In genomic region chr16:87880117-87880696, GRCh38 we compare ENCODE assay signal across 19 cellular contexts. TPM values are rescaled to one million over a fixed set of nuclear protein-coding genes. Genes with fewer than 3 reads are reported as not detected.
DNase-seq lines count a peak whose midpoint lies in the region; ATAC-seq and TF ChIP-seq lines count a peak whose summit lies in the region.
"Had no signal": no experiment of that assay in that cellular context is flagged by ENCODE, and none has a peak within 500 bp of the region (broad histone marks: within the 10 kb centered on the region; RNA-seq: fewer than 3 reads in every experiment).

No MANE protein-coding gene starts in this region.

- H3K4me3 Mint-ChIP-seq in WTC11 = no peak overlapping the region
- no peak overlapping the region for H3K4me3 Mint-ChIP-seq in stimulated activated naive B cell treated with anti-CD40 and anti-IgM and Interleukin-4, amounts not matched to agents 10 μg/mL and 1 μg/mL and 100 μg/mL, for 72 hours
- H3K4me3 Mint-ChIP-seq: B cell; CD4-positive, alpha-beta memory T cell had no signal

- no peaks in the 10 kb centered on the region for H3K9me3 ChIP-seq in right lobe of liver

- H3K27ac ChIP-seq in right lobe of liver = no peak overlapping the region
- H3K27ac ChIP-seq: 22Rv1 had no signal

- H3K36me3 ChIP-seq in right lobe of liver = no peaks in the 10 kb centered on the region

- H3K9me3 Mint-ChIP-seq in WTC11 = peaks cover 12% of the 10 kb centered on the region
- no peaks in the 10 kb centered on the region for H3K9me3 Mint-ChIP-seq in stimulated activated naive B cell treated with anti-CD40 and anti-IgM and Interleukin-4, amounts not matched to agents 10 μg/mL and 1 μg/mL and 100 μg/mL, for 72 hours

- ATAC-seq in WTC11 = no peak; the same call in none of the 2 replicates
- peak; percentile 9 to 34 (median 17) for ATAC-seq in right lobe of liver
- no peak for ATAC-seq in stimulated activated naive B cell treated with anti-CD40 and anti-IgM and Interleukin-4, amounts not matched to agents 10 μg/mL and 1 μg/mL and 100 μg/mL, for 72 hours (replicated peaks)
- ATAC-seq: HCT116 had no signal

- peak; percentile 18 for DNase-seq in DMS79 treated with DMSO at 0.1 percent for 48 hours (lab: John Stamatoyannopoulos, UW)
- no peak for DNase-seq in DMS79 (lab: John Stamatoyannopoulos, UW)
- no peak for DNase-seq in WTC11 (ENCODE audit: low spot score)
- DNase-seq in right lobe of liver = no peak
- DNase-seq in stimulated activated naive B cell treated with anti-CD40 and anti-IgM and Interleukin-4, amounts not matched to agents 10 μg/mL and 1 μg/mL and 100 μg/mL, for 72 hours = no peak
- DNase-seq in activated T-cell treated with anti-CD3 and anti-CD28 coated beads for 4 hours = no peak
- no peak for DNase-seq in epidermal melanocyte (ENCODE audit: insufficient read length, low spot score)
- no peak for DNase-seq in NK-92 treated with Interleukin-12 subunit alpha and Interleukin-12 subunit beta, amount 100 ng/mL, for 24 hours (lab: John Stamatoyannopoulos, UW)
- DNase-seq: Calu3; CD4-positive, alpha-beta memory T cell; DMS53; NCI-H187; NCI-H2171; NCI-H446 had no signal

- H3K4me1 ChIP-seq in right lobe of liver = peaks cover 0 to 9% (median 0%) of the 10 kb centered on the region in 4 donors

- TF ChIP-seq CTCF in WTC11 (IDR thresholded peaks at IDR 0.05) (no peak), right lobe of liver (IDR thresholded peaks at IDR 0.05) (no peak)

- H3K4me3 ChIP-seq in right lobe of liver = no peak overlapping the region

- POLR2A ChIA-PET in WTC11 (lab: Charles Lee) = interaction anchor here (0.7 kb wide), 1 partner anchor 9 kb away, joined by 5 read pairs; no protein-coding TSS in a partner anchor

- intact Hi-C loops in right lobe of liver (cut with DNase I) = no loop called here

- H3K36me3 Mint-ChIP-seq in WTC11 = peaks cover 7% of the 10 kb centered on the region
- no peaks in the 10 kb centered on the region for H3K36me3 Mint-ChIP-seq in stimulated activated naive B cell treated with anti-CD40 and anti-IgM and Interleukin-4, amounts not matched to agents 10 μg/mL and 1 μg/mL and 100 μg/mL, for 72 hours
- H3K36me3 Mint-ChIP-seq: CD4-positive, alpha-beta memory T cell had no signal

- no peak overlapping the region for H3K27ac Mint-ChIP-seq in WTC11
- peak overlapping the region; percentile 53 for H3K27ac Mint-ChIP-seq in stimulated activated naive B cell treated with anti-CD40 and anti-IgM and Interleukin-4, amounts not matched to agents 10 μg/mL and 1 μg/mL and 100 μg/mL, for 72 hours
- H3K27ac Mint-ChIP-seq: B cell had no signal

- no peak for TF ChIP-seq POLR2A in right lobe of liver (IDR thresholded peaks at IDR 0.05)

- H3K27me3 Mint-ChIP-seq in WTC11 (ENCODE audit: low read depth) = no peaks in the 10 kb centered on the region
- H3K27me3 Mint-ChIP-seq in stimulated activated naive B cell treated with anti-CD40 and anti-IgM and Interleukin-4, amounts not matched to agents 10 μg/mL and 1 μg/mL and 100 μg/mL, for 72 hours = peaks cover 24 to 29% of the 10 kb centered on the region in 2 donors

- CTCF ChIA-PET in WTC11 (lab: Charles Lee) = interaction anchor here (0.8 to 1.9 kb wide), 2 partner anchors 9 to 101 kb away, joined by 4 to 6 read pairs; no protein-coding TSS in a partner anchor

- no peaks in the 10 kb centered on the region for H3K27me3 ChIP-seq in right lobe of liver

- 41% methylated on average over 6 of the region's 17 CpGs for WGBS in right lobe of liver (ENCODE audit: insufficient coverage, low coverage, low lambda C conversion rate, missing lambda C conversion rate)

- H3K4me1 Mint-ChIP-seq in WTC11 = peaks cover 56% of the 10 kb centered on the region
- H3K4me1 Mint-ChIP-seq in stimulated activated naive B cell treated with anti-CD40 and anti-IgM and Interleukin-4, amounts not matched to agents 10 μg/mL and 1 μg/mL and 100 μg/mL, for 72 hours = peaks cover 10 to 28% of the 10 kb centered on the region in 2 donors

TF ChIP-seq in WTC11, 78 proteins besides CTCF, POLR2A, EP300 and RAD21:
- TF ChIP-seq USF2 (CRISPR knock-in tag; IDR thresholded peaks at IDR 0.05) = no peak
- TF ChIP-seq ZNF263 (CRISPR knock-in tag; IDR thresholded peaks at IDR 0.05; ENCODE audit: low read depth) = peak; percentile 78; the same call in 1 of the 2 replicates
TF ChIP-seq in WTC11: peak in this region for 1.

RNA-seq across cellular contexts. Expression of gene SLC7A5, which starts 10.9 kb away (rescaled TPM):
- total RNA-seq in WTC11 (2021) (105 to 197 TPM (median 107 TPM) in 3 replicates), right lobe of liver (10 to 100 TPM in 5 of 6 experiments, 1 to 10 TPM in 1; 7.0 to 16.3 (median 12.4) TPM)

RNA-seq across cellular contexts. Expression of gene CA5A, which starts 56.1 kb away (rescaled TPM):
- not detected in 3 replicates for total RNA-seq in WTC11 (2021)
- total RNA-seq in right lobe of liver = 10 to 100 TPM; 26.5 to 59.6 (median 30.2) TPM
- total RNA-seq: Calu3; CD4-positive, alpha-beta memory T cell; G401; HT1080 had no signal

Comparison
In these comparisons a context has a peak if more than half of its experiments do, and no peak if none do; other contexts are left out.
1. ATAC-seq: peak in right lobe of liver (4 of 4); none in WTC11 (single experiment) and stimulated activated naive B cell treated with anti-CD40 and anti-IgM and Interleukin-4, amounts not matched to agents 10 μg/mL and 1 μg/mL and 100 μg/mL, for 72 hours (0 of 2).
2. RNA of gene CA5A, which starts 56.1 kb away (total RNA-seq): 26.5 to 59.6 TPM in right lobe of liver; not detected in WTC11; every median in the first group is over 10 times any median in the second.